In genomic region chr6:79391511-79391910, GRCh38 we compare ENCODE assay signal across 30 cellular contexts.
"Had no signal": no experiment of that assay in that cellular context is flagged by ENCODE, and none has a peak within 500 bp of the region (broad histone marks: within the 10 kb centered on the region; RNA-seq: fewer than 3 reads in every experiment).

No MANE protein-coding gene starts in this region.

- H3K9ac ChIP-seq: parathyroid adenoma had no signal

- H3K4me1 ChIP-seq: left lung, parathyroid adenoma, right atrium auricular region, right lobe of liver, stomach, suprapubic skin, upper lobe of right lung had no signal

- H3K9me3 ChIP-seq: left lung, neutrophil, right atrium auricular region, right lobe of liver, stomach, suprapubic skin, thoracic aorta, tibial artery, upper lobe of right lung had no signal

- H3K79me2 ChIP-seq: parathyroid adenoma had no signal

- H3K36me3 Mint-ChIP-seq: immature natural killer cell; mesothelial cell of epicardium; naive thymus-derived CD8-positive, alpha-beta T cell; stimulated activated naive B cell treated with anti-CD40 and anti-IgM and Interleukin-4, amounts not matched to agents 10 μg/mL and 1 μg/mL and 100 μg/mL, for 72 hours had no signal

- H3K4me3 ChIP-seq: left lung, lung, right atrium auricular region, right lobe of liver, skin epidermis, stomach, suprapubic skin, thoracic aorta, tibial artery, upper lobe of right lung had no signal

- ATAC-seq: left colon; left lung; naive thymus-derived CD8-positive, alpha-beta T cell; right lobe of liver; stimulated activated naive B cell treated with anti-CD40 and anti-IgM and Interleukin-4, amounts not matched to agents 10 μg/mL and 1 μg/mL and 100 μg/mL, for 72 hours; stimulated activated naive CD8-positive, alpha-beta T cell treated with anti-CD3 and anti-CD28 coated beads, Interleukin-15, Interleukin-2, amounts not matched to agents 100 U/mL and 50 U/mL, for 24 hours; upper lobe of right lung had no signal

- H3K27me3 ChIP-seq: left lung, neutrophil, right atrium auricular region, right lobe of liver, stomach, suprapubic skin, tibial artery, upper lobe of right lung had no signal

- H3K27me3 Mint-ChIP-seq: progenitor cell of endocrine pancreas had no signal

- DNase-seq: hypothalamus; immature natural killer cell; kidney; left colon; left lung; mesendoderm; naive thymus-derived CD8-positive, alpha-beta T cell; occipital lobe; right lobe of liver; stimulated activated CD4-positive, alpha-beta T cell treated with anti-CD3 and anti-CD28 coated beads, Interleukin-12 subunit alpha, Interleukin-12 subunit beta, amount 100 ng/mL, for 4 hours; stimulated activated CD4-positive, alpha-beta T cell treated with anti-CD3 and anti-CD28 coated beads, Interleukin-15, amount 100 ng/mL, for 24 hours; stimulated activated CD4-positive, alpha-beta T cell treated with anti-CD3 and anti-CD28 coated beads, Interleukin-2, amount 100 ng/mL, for 24 hours; stimulated activated CD4-positive, alpha-beta T cell treated with anti-CD3 and anti-CD28 coated beads, Interleukin-4, amount 100 ng/mL, for 1 hour; stimulated activated naive B cell treated with anti-CD40 and anti-IgM and Interleukin-4, amounts not matched to agents 10 μg/mL and 1 μg/mL and 100 μg/mL, for 72 hours; stimulated activated naive CD8-positive, alpha-beta T cell treated with anti-CD3 and anti-CD28 coated beads, Interleukin-15, Interleukin-2, amounts not matched to agents 100 U/mL and 50 U/mL, for 24 hours; stomach; tibial artery; trophoblast cell; upper lobe of right lung had no signal

- H3K4me1 Mint-ChIP-seq: immature natural killer cell; mesothelial cell of epicardium; naive thymus-derived CD8-positive, alpha-beta T cell; neural crest cell; stimulated activated naive B cell treated with anti-CD40 and anti-IgM and Interleukin-4, amounts not matched to agents 10 μg/mL and 1 μg/mL and 100 μg/mL, for 72 hours had no signal

- H3K27ac Mint-ChIP-seq: immature natural killer cell; mesothelial cell of epicardium; naive thymus-derived CD8-positive, alpha-beta T cell; nephron; progenitor cell of endocrine pancreas; stimulated activated naive B cell treated with anti-CD40 and anti-IgM and Interleukin-4, amounts not matched to agents 10 μg/mL and 1 μg/mL and 100 μg/mL, for 72 hours had no signal

- H2AFZ ChIP-seq: parathyroid adenoma had no signal

- H3K4me3 Mint-ChIP-seq: immature natural killer cell; mesothelial cell of epicardium; naive thymus-derived CD8-positive, alpha-beta T cell; nephron; neural crest cell; stimulated activated naive B cell treated with anti-CD40 and anti-IgM and Interleukin-4, amounts not matched to agents 10 μg/mL and 1 μg/mL and 100 μg/mL, for 72 hours had no signal

- H3K27ac ChIP-seq: left lung, neutrophil, parathyroid adenoma, right atrium auricular region, right lobe of liver, skin epidermis, stomach, suprapubic skin, thoracic aorta, tibial artery, upper lobe of right lung had no signal

- H3K36me3 ChIP-seq: left lung, neutrophil, right atrium auricular region, right lobe of liver, stomach, suprapubic skin, thoracic aorta, tibial artery, upper lobe of right lung had no signal
